In the genomic region with DNA sequence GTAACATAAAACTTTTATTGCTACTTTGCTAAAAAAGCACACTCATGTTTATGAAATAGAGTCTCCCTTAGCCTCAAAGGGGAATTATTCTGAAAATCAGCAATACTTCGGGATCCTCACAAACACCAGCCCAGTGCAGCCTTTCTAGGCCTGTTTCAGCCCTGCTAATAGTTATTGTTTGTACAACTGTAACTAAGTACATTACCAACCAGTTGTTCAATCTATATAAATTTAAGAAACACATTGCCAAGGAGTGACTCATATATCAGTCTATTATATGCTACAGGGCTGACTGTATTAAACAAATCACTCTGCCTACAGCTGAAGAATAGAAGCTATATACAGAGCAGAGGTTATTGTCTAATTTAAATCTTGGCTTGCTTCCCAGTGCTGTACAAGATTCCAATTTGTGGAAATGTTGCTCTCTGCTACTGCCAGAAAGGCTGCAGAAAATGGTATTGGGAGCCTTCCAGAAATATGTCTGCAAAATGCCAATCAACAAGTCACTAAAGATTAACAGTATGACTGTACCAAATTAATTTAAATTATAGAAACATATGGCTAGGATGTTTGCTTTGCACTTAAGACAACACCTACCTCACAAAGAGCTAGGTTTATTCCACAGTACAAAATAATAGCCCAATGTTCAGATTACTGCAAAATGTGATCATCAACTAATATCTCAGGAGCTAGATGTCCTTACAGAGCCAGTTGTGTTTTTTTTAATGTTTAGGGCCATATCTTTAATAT, we compare ENCODE assay signal across 12 cellular contexts. TPM values are rescaled to one million over a fixed set of nuclear protein-coding genes. Genes with fewer than 3 reads are reported as not detected.
A peak's percentile ranks its signal among the peaks of the same experiment; 100 is the strongest.
DNase-seq lines count a peak whose midpoint lies in the region; ATAC-seq and TF ChIP-seq lines count a peak whose summit lies in the region.
"Had no signal": no experiment of that assay in that cellular context is flagged by ENCODE, and none has a peak within 500 bp of the region (broad histone marks: within the 10 kb centered on the region; RNA-seq: fewer than 3 reads in every experiment).

No MANE protein-coding gene starts in this region.

- in situ Hi-C loops in transverse colon (cut with MboI; ENCODE audit: low pct_ligation_motif_present in 1 of 4, low pct_unique_long_range_greater_than_20kb in 1 of 4, low sequenced_read_pairs in 3 of 4), result no loop called here

- peak; percentile 39 for DNase-seq in NCI-H2196 (lab: John Stamatoyannopoulos, UW; ENCODE audit: unreplicated experiment)
- no peak for DNase-seq in NCI-H2196 treated with DMSO at 0.1 percent for 48 hours (lab: John Stamatoyannopoulos, UW; ENCODE audit: unreplicated experiment)
- DNase-seq in NCI-H748 (lab: John Stamatoyannopoulos, UW; ENCODE audit: unreplicated experiment), result peak; percentile 92
- DNase-seq in foreskin keratinocyte, result peak; percentile 49 to 75
- no peak for DNase-seq in transverse colon
- no peak for DNase-seq in endothelial cell (ENCODE audit: low spot score)
- DNase-seq: 8988T; activated naive CD4-positive, alpha-beta T cell treated with anti-CD3 and anti-CD28 coated beads for 36 hours; endodermal cell had no signal

- ATAC-seq in foreskin keratinocyte, result peak; percentile 95
- no peak for ATAC-seq in GM18868 (IDR thresholded peaks at IDR 0.05; ENCODE audit: unreplicated experiment)
- no peak for ATAC-seq in HG03045 (IDR thresholded peaks at IDR 0.05; ENCODE audit: unreplicated experiment)

- 53 to 58% methylated on average over 1 of the region's 1 CpG for WGBS in transverse colon (ENCODE audit: low coverage in 1 of 2), 2 donors

- no peak overlapping the region for H3K27ac Mint-ChIP-seq in endothelial cell (ENCODE audit: unreplicated experiment)
- H3K27ac Mint-ChIP-seq: activated naive CD4-positive, alpha-beta T cell treated with anti-CD3 and anti-CD28 coated beads for 36 hours; endodermal cell had no signal

- no peaks in the 10 kb centered on the region for H3K27me3 ChIP-seq in foreskin keratinocyte
- no peaks in the 10 kb centered on the region for H3K27me3 ChIP-seq in transverse colon

- H3K4me3 Mint-ChIP-seq in endothelial cell (ENCODE audit: unreplicated experiment), result no peak overlapping the region
- H3K4me3 Mint-ChIP-seq: activated naive CD4-positive, alpha-beta T cell treated with anti-CD3 and anti-CD28 coated beads for 36 hours; endodermal cell had no signal

- no peaks in the 10 kb centered on the region for H3K36me3 Mint-ChIP-seq in endothelial cell (ENCODE audit: low read depth, unreplicated experiment)

- H3K4me1 Mint-ChIP-seq in endothelial cell (ENCODE audit: unreplicated experiment), result peaks cover 22% of the 10 kb centered on the region

- TF ChIP-seq POLR2A in transverse colon (IDR thresholded peaks at IDR 0.05), result no peak

- peaks cover 9% of the 10 kb centered on the region for H3K4me1 ChIP-seq in foreskin keratinocyte
- H3K4me1 ChIP-seq in transverse colon, result peaks cover 10 to 54% (median 31%) of the 10 kb centered on the region in 4 donors

- intact Hi-C loops in transverse colon (cut with DNase I; ENCODE audit: low total_unique reads), result no loop called here

- no peaks in the 10 kb centered on the region for H3K27me3 Mint-ChIP-seq in endothelial cell (ENCODE audit: unreplicated experiment)

- H3K9me3 ChIP-seq in transverse colon, result no peaks in the 10 kb centered on the region
- H3K9me3 ChIP-seq: thoracic aorta had no signal

- TF ChIP-seq CTCF in foreskin keratinocyte (conservative IDR thresholded peaks at IDR 0.05) (no peak), transverse colon (IDR thresholded peaks at IDR 0.05) (no peak), endothelial cell (IDR thresholded peaks at IDR 0.05; ENCODE audit: unreplicated experiment) (no peak)

- H3K27ac ChIP-seq in foreskin keratinocyte (no peak overlapping the region), transverse colon (peak overlapping the region; percentile 60 to 80 (median 70))
- H3K27ac ChIP-seq: thoracic aorta had no signal

- no peaks in the 10 kb centered on the region for H3K9me3 Mint-ChIP-seq in endothelial cell (ENCODE audit: unreplicated experiment)
- H3K9me3 Mint-ChIP-seq: activated naive CD4-positive, alpha-beta T cell treated with anti-CD3 and anti-CD28 coated beads for 36 hours; endodermal cell had no signal

- H3K36me3 ChIP-seq in transverse colon, result no peaks in the 10 kb centered on the region
- H3K36me3 ChIP-seq: thoracic aorta had no signal

- no peak for TF ChIP-seq EP300 in transverse colon (IDR thresholded peaks at IDR 0.05; ENCODE audit: low read depth)

- no peak overlapping the region for H3K4me3 ChIP-seq in transverse colon
- H3K4me3 ChIP-seq: thoracic aorta had no signal

RNA-seq across cellular contexts. Expression of a gene that starts 49.7 kb away (rescaled TPM):
- total RNA-seq in foreskin keratinocyte (not detected in 2 replicates), transverse colon (10 to 100 TPM; 10.9 to 32.6 (median 28.0) TPM), endothelial cell (ENCODE audit: unreplicated experiment) (8.5 TPM)
- 0.02 TPM in 1 of 2 replicates, not detected in the other for polyA plus RNA-seq in foreskin keratinocyte
- total RNA-seq: activated naive CD4-positive, alpha-beta T cell treated with anti-CD3 and anti-CD28 coated beads for 36 hours; thoracic aorta had no signal

Comparison
In these comparisons a context has a peak if more than half of its experiments do, and no peak if none do; other contexts are left out.
1. DNase-seq: peak in NCI-H2196 (single experiment), NCI-H748 (single experiment) and foreskin keratinocyte (2 of 2); none in NCI-H2196 treated with DMSO at 0.1 percent for 48 hours (single experiment), transverse colon (single experiment) and endothelial cell (single experiment).